1 cellular context compared by ENCODE assay signal in the genomic region with DNA sequence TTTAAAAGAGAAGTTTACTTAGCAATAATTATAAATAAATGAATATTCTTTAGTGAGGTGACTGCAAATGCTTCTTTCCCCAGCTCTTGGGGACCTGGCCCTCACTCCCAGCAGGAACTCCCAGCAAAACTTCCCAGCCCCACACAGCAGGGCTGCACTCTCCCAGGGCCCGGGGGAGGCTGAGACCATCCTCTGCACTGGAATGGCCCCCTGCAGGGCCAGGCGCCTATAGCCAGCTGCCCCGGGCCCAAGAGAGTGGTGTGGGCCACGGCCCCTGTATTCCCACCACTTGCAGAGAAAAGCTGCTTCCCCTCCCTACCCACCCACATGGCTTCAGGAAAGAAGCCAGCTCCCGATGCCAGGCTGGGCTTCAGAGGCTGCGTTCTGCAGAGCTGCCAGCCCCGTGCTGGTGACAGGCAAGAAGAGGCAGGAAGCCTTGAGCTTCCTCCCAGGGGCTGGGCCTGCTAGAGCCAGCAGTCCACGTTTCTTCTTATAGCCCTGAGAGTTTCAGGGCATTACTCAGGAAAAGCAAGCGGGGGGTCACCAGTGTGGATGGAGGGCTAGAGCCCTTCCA.
TF ChIP-seq lines count a peak whose summit lies in the region.

No MANE protein-coding gene starts in this region.

TF ChIP-seq in IMR-90, 13 proteins besides CTCF, POLR2A, EP300 and RAD21 (continued from another document):
- TF ChIP-seq, protein P1, sequence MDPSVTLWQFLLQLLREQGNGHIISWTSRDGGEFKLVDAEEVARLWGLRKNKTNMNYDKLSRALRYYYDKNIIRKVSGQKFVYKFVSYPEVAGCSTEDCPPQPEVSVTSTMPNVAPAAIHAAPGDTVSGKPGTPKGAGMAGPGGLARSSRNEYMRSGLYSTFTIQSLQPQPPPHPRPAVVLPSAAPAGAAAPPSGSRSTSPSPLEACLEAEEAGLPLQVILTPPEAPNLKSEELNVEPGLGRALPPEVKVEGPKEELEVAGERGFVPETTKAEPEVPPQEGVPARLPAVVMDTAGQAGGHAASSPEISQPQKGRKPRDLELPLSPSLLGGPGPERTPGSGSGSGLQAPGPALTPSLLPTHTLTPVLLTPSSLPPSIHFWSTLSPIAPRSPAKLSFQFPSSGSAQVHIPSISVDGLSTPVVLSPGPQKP (IDR thresholded peaks at IDR 0.05; ENCODE audit: borderline replicate concordance, low read depth, low read length): no peak
- TF ChIP-seq FOS (IDR thresholded peaks at IDR 0.05; ENCODE audit: low read depth, low read length) (no peak), RCOR1 (IDR thresholded peaks at IDR 0.05; ENCODE audit: insufficient replicate concordance, low read length) (no peak), MXI1 (IDR thresholded peaks at IDR 0.05; ENCODE audit: borderline replicate concordance, low read depth, low read length) (no peak), SMC3 (IDR thresholded peaks at IDR 0.05; ENCODE audit: low read depth, low read length) (no peak), CEBPB (IDR thresholded peaks at IDR 0.05; ENCODE audit: low read depth, low read length) (no peak), BHLHE40 (IDR thresholded peaks at IDR 0.05; ENCODE audit: low read depth, low read length) (no peak), CHD1 (IDR thresholded peaks at IDR 0.05; ENCODE audit: low read depth, low read length) (no peak)
- TF ChIP-seq, protein P2, sequence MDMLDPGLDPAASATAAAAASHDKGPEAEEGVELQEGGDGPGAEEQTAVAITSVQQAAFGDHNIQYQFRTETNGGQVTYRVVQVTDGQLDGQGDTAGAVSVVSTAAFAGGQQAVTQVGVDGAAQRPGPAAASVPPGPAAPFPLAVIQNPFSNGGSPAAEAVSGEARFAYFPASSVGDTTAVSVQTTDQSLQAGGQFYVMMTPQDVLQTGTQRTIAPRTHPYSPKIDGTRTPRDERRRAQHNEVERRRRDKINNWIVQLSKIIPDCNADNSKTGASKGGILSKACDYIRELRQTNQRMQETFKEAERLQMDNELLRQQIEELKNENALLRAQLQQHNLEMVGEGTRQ (IDR thresholded peaks at IDR 0.05; ENCODE audit: low read depth, low read length): no peak
